Comparison of ENCODE assay signal across 1 cellular context in genomic region chr19:14554382-14554812, GRCh38.
TF ChIP-seq lines count a peak whose summit lies in the region.

No MANE protein-coding gene starts in this region.

TF ChIP-seq in K562, 482 proteins besides CTCF, POLR2A, EP300 and RAD21:
- TF ChIP-seq, protein P1, sequence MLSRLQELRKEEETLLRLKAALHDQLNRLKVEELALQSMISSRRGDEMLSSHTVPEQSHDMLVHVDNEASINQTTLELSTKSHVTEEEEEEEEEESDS (CRISPR knock-in tag; IDR thresholded peaks at IDR 0.05), result no peak
- peak; percentile 34; the same call in 1 of the 2 replicates for TF ChIP-seq ZNF316 (IDR thresholded peaks at IDR 0.05)
- 0 out of 2 replicates have a peak, but pooled peaks have one; percentile 4 for TF ChIP-seq C11orf30 (IDR thresholded peaks at IDR 0.05; ENCODE audit: low read depth)
